16 cellular contexts compared by ENCODE assay signal in the genomic region with DNA sequence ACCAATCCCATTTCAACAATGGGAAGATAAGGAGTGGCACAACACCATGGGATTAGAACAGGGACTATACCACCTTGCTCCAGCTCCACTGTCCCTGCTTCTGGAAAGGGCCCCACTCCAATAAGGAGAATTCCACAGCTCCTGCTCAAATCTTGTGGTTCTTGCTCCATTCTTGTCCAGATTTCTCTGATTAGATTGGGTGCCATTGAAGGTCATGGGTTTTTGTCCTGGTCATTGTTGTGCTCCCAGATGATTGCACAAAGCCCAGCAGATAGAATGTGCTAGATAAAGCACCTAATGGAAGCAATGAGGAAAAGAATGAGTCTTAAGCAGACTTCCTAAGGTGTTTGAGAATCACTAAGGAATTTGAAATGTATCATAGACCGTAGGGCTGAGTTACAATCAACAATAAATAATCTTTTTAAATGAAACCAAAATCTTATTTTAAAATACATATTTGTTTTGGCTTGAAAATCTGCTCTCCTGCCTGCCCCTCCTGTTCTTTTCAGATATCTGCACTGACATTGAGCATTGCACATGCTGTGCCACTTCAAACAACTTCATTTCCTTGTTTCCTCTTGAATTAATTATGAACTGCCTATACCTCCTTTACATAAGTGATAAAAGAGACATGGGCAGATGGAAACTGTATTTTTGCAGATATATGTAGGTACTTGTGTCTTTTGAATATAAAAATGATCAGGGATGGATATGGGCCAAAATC.
DNase-seq lines count a peak whose midpoint lies in the region; ATAC-seq and TF ChIP-seq lines count a peak whose summit lies in the region.
"Had no signal": no experiment of that assay in that cellular context is flagged by ENCODE, and none has a peak within 500 bp of the region (broad histone marks: within the 10 kb centered on the region; RNA-seq: fewer than 3 reads in every experiment).

No MANE protein-coding gene starts in this region.

- TF ChIP-seq CTCF in A673 (conservative IDR thresholded peaks at IDR 0.05; ENCODE audit: low read depth, low read length) (no peak), GM23338 (conservative IDR thresholded peaks at IDR 0.05; ENCODE audit: low read depth in 2 of 2) (no peak), OCI-LY7 (conservative IDR thresholded peaks at IDR 0.05; ENCODE audit: low read length) (no peak), lower lobe of right lung (IDR thresholded peaks at IDR 0.05) (no peak)

- CTCF ChIA-PET in A673 (lab: Charles Lee): no interaction called here
- CTCF ChIA-PET in OCI-LY7 (lab: Charles Lee; ENCODE audit: unreplicated experiment): no interaction called here

- H3F3A ChIP-seq in GM23338 (replicated peaks; ENCODE audit: low read depth): no peaks in the 10 kb centered on the region

- H3K27ac ChIP-seq in A673 (ENCODE audit: low read depth, low read length, poor library complexity, severe bottlenecking) (peak overlapping the region; percentile 12), GM23338 (ENCODE audit: low read depth) (no peak overlapping the region), OCI-LY7 (ENCODE audit: low read depth, low read length, poor library complexity, severe bottlenecking) (peak overlapping the region; percentile 61), lower lobe of right lung (no peak overlapping the region)
- H3K27ac ChIP-seq: esophagus muscularis mucosa, left ventricle myocardium inferior had no signal

- H3K4me1 Mint-ChIP-seq in GM23338: peaks cover 44% of the 10 kb centered on the region
- no peaks in the 10 kb centered on the region for H3K4me1 Mint-ChIP-seq in activated T-cell treated with anti-CD3 and anti-CD28 coated beads, Interleukin-2, amount 50 U/mL, for 72 hours (ENCODE audit: low read depth)

- DNase-seq in A673 (ENCODE audit: low spot score) (peak; percentile 33), GM23338 (ENCODE audit: low spot score) (no peak), OCI-LY7 (ENCODE audit: low spot score) (peak; percentile 51), lower lobe of right lung (no peak), midbrain (lab: John Stamatoyannopoulos, UW) (no peak)
- DNase-seq in activated T-cell treated with anti-CD3 and anti-CD28 coated beads, Interleukin-2, amount 50 U/mL, for 72 hours: no peak
- DNase-seq: activated CD4-positive, alpha-beta T cell treated with anti-CD3 and anti-CD28 coated beads for 1 hour; Caco-2; left ventricle myocardium inferior; NCI-H1694 treated with DMSO at 0.1 percent for 48 hours; NCI-H748 treated with DMSO at 0.1 percent for 48 hours had no signal

- BruUV-seq in A673 (replicated peaks; lab: Mats Ljungman, UMichigan): no TSS peak
- BruUV-seq in OCI-LY7 (replicated peaks; lab: Mats Ljungman, UMichigan): no TSS peak

- H4K20me1 ChIP-seq in GM23338 (replicated peaks; ENCODE audit: insufficient read depth) (peaks cover 28% of the 10 kb centered on the region), OCI-LY7 (ENCODE audit: insufficient read depth, low read length) (no peaks in the 10 kb centered on the region)

- H3K79me2 ChIP-seq in GM23338 (replicated peaks; ENCODE audit: insufficient read depth): peaks cover 98% of the 10 kb centered on the region
- no peaks in the 10 kb centered on the region for H3K79me2 ChIP-seq in OCI-LY7 (ENCODE audit: insufficient read depth, low read depth, low read length)

- peak overlapping the region; percentile 63; the same call in 1 of the 2 replicates for H3K27ac Mint-ChIP-seq in GM23338
- H3K27ac Mint-ChIP-seq in activated T-cell treated with anti-CD3 and anti-CD28 coated beads, Interleukin-2, amount 50 U/mL, for 72 hours: no peak overlapping the region
- H3K27ac Mint-ChIP-seq: stimulated activated naive CD8-positive, alpha-beta T cell treated with anti-CD3 and anti-CD28 coated beads, Interleukin-15, Interleukin-2, amounts not matched to agents 100 ng/mL and 50 ng/mL, for 24 hours had no signal

- H3K27me3 ChIP-seq in A673 (replicated peaks; ENCODE audit: insufficient read depth, low read depth, low read length, poor library complexity) (no peaks in the 10 kb centered on the region), GM23338 (ENCODE audit: insufficient read depth) (no peaks in the 10 kb centered on the region), lower lobe of right lung (ENCODE audit: low read depth) (no peaks in the 10 kb centered on the region)
- H3K27me3 ChIP-seq: esophagus muscularis mucosa had no signal

- ATAC-seq in GM23338 (no peak), lower lobe of right lung (peak; percentile 47 to 63), HG02973 (IDR thresholded peaks at IDR 0.05; ENCODE audit: unreplicated experiment) (no peak)
- no peak for ATAC-seq in activated T-cell treated with anti-CD3 and anti-CD28 coated beads, Interleukin-2, amount 50 U/mL, for 72 hours (replicated peaks in 1 of 2)
- ATAC-seq: Panc1, sciatic nerve had no signal

- H2AFZ ChIP-seq in GM23338 (no peak overlapping the region), OCI-LY7 (ENCODE audit: low read length) (peak overlapping the region; percentile 75; the same call in 1 of the 2 replicates)

- intact Hi-C loops in A673 (cut with micrococcal nuclease; ENCODE audit: unreplicated experiment) (no loop called here), OCI-LY7 (cut with micrococcal nuclease; ENCODE audit: unreplicated experiment) (no loop called here), lower lobe of right lung (cut with DNase I) (no loop called here)

- H3K9me3 Mint-ChIP-seq in GM23338: no peaks in the 10 kb centered on the region
- H3K9me3 Mint-ChIP-seq in activated T-cell treated with anti-CD3 and anti-CD28 coated beads, Interleukin-2, amount 50 U/mL, for 72 hours: no peaks in the 10 kb centered on the region
- H3K9me3 Mint-ChIP-seq: stimulated activated naive CD8-positive, alpha-beta T cell treated with anti-CD3 and anti-CD28 coated beads, Interleukin-15, Interleukin-2, amounts not matched to agents 100 ng/mL and 50 ng/mL, for 24 hours had no signal

- no peaks in the 10 kb centered on the region for H3K9me2 ChIP-seq in GM23338 (ENCODE audit: insufficient read depth)
- H3K9me2 ChIP-seq in OCI-LY7 (ENCODE audit: insufficient read depth, low read length): no peaks in the 10 kb centered on the region

- POLR2A ChIA-PET in A673 (lab: Charles Lee; ENCODE audit: low non-redundant PET): no interaction called here
- POLR2A ChIA-PET in OCI-LY7 (lab: Charles Lee): interaction anchor here (0.7 to 4.2 kb wide), 7 partner anchors 8 to 420 kb away, joined by 3 to 26 read pairs (median 7); no protein-coding TSS in a partner anchor

- H3K4me2 ChIP-seq in GM23338 (no peak overlapping the region), OCI-LY7 (ENCODE audit: low read length) (peak overlapping the region; percentile 60)

- H3K9me3 ChIP-seq in A673 (ENCODE audit: low read depth, low read length, poor library complexity, severe bottlenecking) (no peaks in the 10 kb centered on the region), OCI-LY7 (ENCODE audit: low read length) (no peaks in the 10 kb centered on the region), lower lobe of right lung (no peaks in the 10 kb centered on the region)
- H3K9me3 ChIP-seq: Caco-2, esophagus muscularis mucosa, left ventricle myocardium inferior had no signal

- peaks cover 3% of the 10 kb centered on the region; the same call in 1 of the 3 replicates for H3K36me3 Mint-ChIP-seq in GM23338 (ENCODE audit: low read depth)
- no peaks in the 10 kb centered on the region for H3K36me3 Mint-ChIP-seq in activated T-cell treated with anti-CD3 and anti-CD28 coated beads, Interleukin-2, amount 50 U/mL, for 72 hours (ENCODE audit: insufficient read depth in 2 of 2)

- H3K36me3 ChIP-seq in A673 (ENCODE audit: insufficient read depth, low read length, poor library complexity, severe bottlenecking) (no peaks in the 10 kb centered on the region), GM23338 (ENCODE audit: insufficient read depth) (no peaks in the 10 kb centered on the region), OCI-LY7 (ENCODE audit: insufficient read depth, low read length) (no peaks in the 10 kb centered on the region), lower lobe of right lung (no peaks in the 10 kb centered on the region)
- H3K36me3 ChIP-seq: esophagus muscularis mucosa, left ventricle myocardium inferior had no signal

- no peak overlapping the region for H3K4me3 Mint-ChIP-seq in GM23338
- no peak overlapping the region for H3K4me3 Mint-ChIP-seq in activated T-cell treated with anti-CD3 and anti-CD28 coated beads, Interleukin-2, amount 50 U/mL, for 72 hours
- H3K4me3 Mint-ChIP-seq: stimulated activated naive CD8-positive, alpha-beta T cell treated with anti-CD3 and anti-CD28 coated beads, Interleukin-15, Interleukin-2, amounts not matched to agents 100 ng/mL and 50 ng/mL, for 24 hours had no signal

- H3K27me3 Mint-ChIP-seq in GM23338 (ENCODE audit: insufficient read depth, low read depth, poor library complexity): peaks cover 2% of the 10 kb centered on the region
- H3K27me3 Mint-ChIP-seq in activated T-cell treated with anti-CD3 and anti-CD28 coated beads, Interleukin-2, amount 50 U/mL, for 72 hours (ENCODE audit: low read depth): peaks cover 13% of the 10 kb centered on the region

- no peak overlapping the region for H3K4me3 ChIP-seq in A673 (ENCODE audit: low read depth, low read length, poor library complexity, severe bottlenecking)
- no peak overlapping the region for H3K4me3 ChIP-seq in GM23338
- H3K4me3 ChIP-seq in OCI-LY7 (ENCODE audit: low read depth, low read length, poor library complexity, severe bottlenecking): peak overlapping the region; percentile 22
- H3K4me3 ChIP-seq in lower lobe of right lung: no peak overlapping the region
- H3K4me3 ChIP-seq: esophagus muscularis mucosa, left ventricle myocardium inferior had no signal

- H3K4me1 ChIP-seq in A673 (ENCODE audit: insufficient read depth, low read length, poor library complexity, severe bottlenecking) (peaks cover 12% of the 10 kb centered on the region), GM23338 (ENCODE audit: insufficient read depth) (peaks cover 30% of the 10 kb centered on the region), OCI-LY7 (ENCODE audit: insufficient read depth, low read length, poor library complexity, severe bottlenecking) (peaks cover 39% of the 10 kb centered on the region), lower lobe of right lung (peaks cover 21% of the 10 kb centered on the region)

Comparison
In these comparisons a context has a peak if more than half of its experiments do, and no peak if none do; other contexts are left out.
1. DNase-seq: peak in A673 (single experiment) and OCI-LY7 (single experiment); none in GM23338 (single experiment), lower lobe of right lung (single experiment), activated T-cell treated with anti-CD3 and anti-CD28 coated beads, Interleukin-2, amount 50 U/mL, for 72 hours (0 of 2) and midbrain (single experiment).
2. H3K27ac ChIP-seq: peak in A673 (single experiment) and OCI-LY7 (single experiment); none in GM23338 (single experiment) and lower lobe of right lung (single experiment).
3. ATAC-seq: peak in lower lobe of right lung (2 of 2); none in GM23338 (single experiment), HG02973 (single experiment) and activated T-cell treated with anti-CD3 and anti-CD28 coated beads, Interleukin-2, amount 50 U/mL, for 72 hours (0 of 2).